Comparison of ENCODE assay signal across 1 cellular context in the genomic region with DNA sequence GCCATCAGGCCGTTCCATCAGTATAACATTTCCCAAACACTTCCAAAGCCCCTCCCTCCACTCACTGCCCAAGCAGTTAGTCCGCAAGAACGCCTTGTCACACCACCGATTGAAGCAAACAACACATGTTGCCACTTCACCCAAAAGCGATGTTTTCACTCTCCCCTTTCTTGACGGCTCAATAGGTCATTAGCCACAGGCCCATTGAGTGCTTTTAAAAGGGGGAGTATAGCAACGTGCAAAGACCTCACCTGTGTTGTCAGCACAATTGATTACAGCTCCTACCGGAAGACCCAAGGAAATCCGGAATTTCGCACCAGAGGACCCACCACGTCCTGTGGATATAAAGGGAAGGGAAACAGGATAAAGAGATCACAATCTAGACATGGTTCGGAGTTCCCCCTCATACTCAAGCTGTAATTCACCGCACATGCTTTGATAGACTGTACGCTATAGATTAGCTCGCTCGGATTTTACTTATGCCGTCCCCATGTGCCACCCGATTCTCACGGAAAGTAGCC.
TF ChIP-seq lines count a peak whose summit lies in the region.

No MANE protein-coding gene starts in this region.

TF ChIP-seq in K562, 482 proteins besides CTCF, POLR2A, EP300 and RAD21:
- TF ChIP-seq TRIM25 (IDR thresholded peaks at IDR 0.05; ENCODE audit: borderline replicate concordance) (no peak), NFIC (IDR thresholded peaks at IDR 0.05) (0 out of 2 replicates have a peak, but pooled peaks have one; percentile 4), POLR2AphosphoS5 (IDR thresholded peaks at IDR 0.05; ENCODE audit: control insufficient read depth, insufficient read depth, low read depth, low read length) (peak; percentile 23; the same call in 1 of the 2 replicates), SIX5 (IDR thresholded peaks at IDR 0.05; ENCODE audit: borderline replicate concordance in 1 of 2, insufficient read depth in 1 of 2, low read depth in 1 of 2, low read length in 2 of 2) (no peak), PREB (CRISPR knock-in tag; IDR thresholded peaks at IDR 0.05) (no peak), XRCC5 (IDR thresholded peaks at IDR 0.05; ENCODE audit: low read depth, low read length) (0 out of 2 replicates have a peak, but pooled peaks have one; percentile 23), ZNF316 (IDR thresholded peaks at IDR 0.05) (0 out of 2 replicates have a peak, but pooled peaks have one; percentile 30), NKRF (IDR thresholded peaks at IDR 0.05; ENCODE audit: borderline replicate concordance) (peak; percentile 51), RUNX1 (IDR thresholded peaks at IDR 0.05; ENCODE audit: low read depth) (peak; percentile 23; the same call in 1 of the 2 replicates), PBX2 (CRISPR knock-in tag; IDR thresholded peaks at IDR 0.05; ENCODE audit: low read depth) (no peak), PBX2 (tag; conservative IDR thresholded peaks at IDR 0.05; ENCODE audit: low read depth) (0 out of 2 replicates have a peak, but pooled peaks have one; percentile 6), E2F1 (CRISPR knock-in tag; IDR thresholded peaks at IDR 0.05) (0 out of 2 replicates have a peak, but pooled peaks have one; percentile 21), ETV6 (IDR thresholded peaks at IDR 0.05; ENCODE audit: borderline replicate concordance in 1 of 2, low read depth in 2 of 2, low read length in 1 of 2) (no peak), ETV6 (CRISPR knock-in tag; IDR thresholded peaks at IDR 0.05; ENCODE audit: borderline replicate concordance) (0 out of 2 replicates have a peak, but pooled peaks have one; percentile 46), MIER1 (IDR thresholded peaks at IDR 0.05; ENCODE audit: low read depth) (no peak), PTBP1 (IDR thresholded peaks at IDR 0.05; ENCODE audit: low read depth, low read length) (no peak), SIN3A (IDR thresholded peaks at IDR 0.05; ENCODE audit: borderline replicate concordance in 2 of 2, control insufficient read depth in 1 of 2, low read depth in 2 of 2, low read length in 2 of 2) (peak in 1 of 2 experiments; percentile 31; a peak in 1 of 4 replicates), STAT5A (IDR thresholded peaks at IDR 0.05; ENCODE audit: borderline replicate concordance, low read length) (no peak), ZNF280A (IDR thresholded peaks at IDR 0.05; ENCODE audit: low read depth, partially characterized antibody) (no peak), ZNF740 (CRISPR knock-in tag; IDR thresholded peaks at IDR 0.05) (no peak), ZNF740 (tag; IDR thresholded peaks at IDR 0.05) (no peak), SIRT6 (IDR thresholded peaks at IDR 0.05; ENCODE audit: low read depth, low read length) (peak; percentile 30), NFIX (CRISPR knock-in tag; IDR thresholded peaks at IDR 0.05; ENCODE audit: low read depth) (no peak), FOXK1 (CRISPR knock-in tag; IDR thresholded peaks at IDR 0.05; ENCODE audit: borderline replicate concordance) (peak; percentile 33; the same call in 1 of the 2 replicates), HOXB6 (CRISPR knock-in tag; IDR thresholded peaks at IDR 0.05; ENCODE audit: borderline replicate concordance) (no peak)
- TF ChIP-seq, protein P1, sequence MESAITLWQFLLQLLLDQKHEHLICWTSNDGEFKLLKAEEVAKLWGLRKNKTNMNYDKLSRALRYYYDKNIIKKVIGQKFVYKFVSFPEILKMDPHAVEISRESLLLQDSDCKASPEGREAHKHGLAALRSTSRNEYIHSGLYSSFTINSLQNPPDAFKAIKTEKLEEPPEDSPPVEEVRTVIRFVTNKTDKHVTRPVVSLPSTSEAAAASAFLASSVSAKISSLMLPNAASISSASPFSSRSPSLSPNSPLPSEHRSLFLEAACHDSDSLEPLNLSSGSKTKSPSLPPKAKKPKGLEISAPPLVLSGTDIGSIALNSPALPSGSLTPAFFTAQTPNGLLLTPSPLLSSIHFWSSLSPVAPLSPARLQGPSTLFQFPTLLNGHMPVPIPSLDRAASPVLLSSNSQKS (CRISPR knock-in tag; IDR thresholded peaks at IDR 0.05): no peak
TF ChIP-seq in K562: peak in this region for 12.
